8 cellular contexts compared by ENCODE assay signal in genomic region chr20:2840967-2841531, GRCh38. TPM values are rescaled to one million over a fixed set of nuclear protein-coding genes. Genes with fewer than 3 reads are reported as not detected.
DNase-seq lines count a peak whose midpoint lies in the region; ATAC-seq and TF ChIP-seq lines count a peak whose summit lies in the region.

No MANE protein-coding gene starts in this region.

- intact Hi-C loops in natural killer cell (cut with micrococcal nuclease), result loop anchor here (1.0 to 2.0 kb wide), 2 partner anchors 11 to 32 kb away; partner anchors contain the start of gene PTPRA

- H3K9me3 Mint-ChIP-seq in natural killer cell, result no peaks in the 10 kb centered on the region

- peak overlapping the region; percentile 94 for H3K4me3 Mint-ChIP-seq in natural killer cell

- CTCF ChIA-PET in HEK293 (lab: Yijun Ruan, JAX), result interaction anchor here (0.9 kb wide), 1 partner anchor 116 kb away, joined by 3 read pairs; no protein-coding TSS in a partner anchor

- TF ChIP-seq CTCF in HEK293 (tag by site-specific recombination; IDR thresholded peaks at IDR 0.05) (peak; percentile 9; the same call in 1 of the 2 replicates), natural killer cell (IDR thresholded peaks at IDR 0.05) (no peak)

- POLR2A ChIA-PET in HEK293 (lab: Yijun Ruan, JAX), result interaction anchor here (0.6 to 1.4 kb wide), 5 partner anchors 8 to 32 kb away, joined by 3 to 7 read pairs (median 3); partner anchors contain the start of genes C20orf141 and PTPRA

- 4% methylated on average over 33 of the region's 33 CpGs for WGBS in urinary bladder

- H3K4me3 ChIP-seq in HEK293 (ENCODE audit: low read depth, low read length), result peak overlapping the region; percentile 71
- peak overlapping the region; percentile 62 for H3K4me3 ChIP-seq in MG63
- H3K4me3 ChIP-seq in urinary bladder (ENCODE audit: low read depth, low read length), result peak overlapping the region; percentile 71

- peaks cover 30 to 55% of the 10 kb centered on the region in 2 donors for H3K4me1 Mint-ChIP-seq in natural killer cell

- no peaks in the 10 kb centered on the region for H3K9me3 ChIP-seq in HEK293 (ENCODE audit: control insufficient read depth, insufficient read depth, low read depth, low read length)
- H3K9me3 ChIP-seq in MG63, result no peaks in the 10 kb centered on the region

- H3K27ac Mint-ChIP-seq in natural killer cell, result peak overlapping the region; percentile 81 to 95

- H3K36me3 Mint-ChIP-seq in natural killer cell, result no peaks in the 10 kb centered on the region

- peaks cover 0 to 42% of the 10 kb centered on the region in 2 experiments; a peak in 2 of 3 replicates for H3K36me3 ChIP-seq in HEK293 (ENCODE audit: control insufficient read depth in 2 of 2, insufficient read depth in 1 of 2, low read length in 2 of 2)
- no peaks in the 10 kb centered on the region for H3K36me3 ChIP-seq in MG63
- H3K36me3 ChIP-seq in urinary bladder (ENCODE audit: insufficient read depth), result no peaks in the 10 kb centered on the region

- DNase-seq in SIG-M5 treated with dmso at 0.1 percent for 504 hours (lab: John Stamatoyannopoulos, UW; ENCODE audit: unreplicated experiment) (peak; percentile 22), SIG-M5 (lab: John Stamatoyannopoulos, UW) (no peak), MG63 (peak; percentile 59), fibroblast of peridontal ligament (ENCODE audit: extremely low read depth) (peak; percentile 53), natural killer cell (peak; percentile 37)
- peak; percentile 78 for DNase-seq in activated CD8-positive, alpha-beta memory T cell treated with anti-CD3 and anti-CD28 coated beads, Interleukin-2, amount 50 U/mL, for 48 hours

- peak; percentile 32 to 52 (median 46) for ATAC-seq in natural killer cell

- H3K4me1 ChIP-seq in HEK293 (ENCODE audit: control insufficient read depth, insufficient read depth, low read length), result peaks cover 6% of the 10 kb centered on the region; the same call in 1 of the 2 replicates
- H3K4me1 ChIP-seq in urinary bladder (ENCODE audit: insufficient read depth), result no peaks in the 10 kb centered on the region

- H3K27ac ChIP-seq in HEK293 (ENCODE audit: extremely low read depth, low read depth, low read length) (peak overlapping the region; percentile 39; the same call in 1 of the 2 replicates), urinary bladder (ENCODE audit: low read depth) (no peak overlapping the region)

- no peaks in the 10 kb centered on the region for H3K27me3 Mint-ChIP-seq in natural killer cell (ENCODE audit: low read depth in 2 of 2)

- no peaks in the 10 kb centered on the region for H3K27me3 ChIP-seq in MG63

TF ChIP-seq in HEK293, 187 proteins besides CTCF, POLR2A, EP300 and RAD21 (continues in another document):
- TF ChIP-seq ZXDB (tag by site-specific recombination; IDR thresholded peaks at IDR 0.05) (0 out of 2 replicates have a peak, but pooled peaks have one; percentile 4), PATZ1 (tag by site-specific recombination; IDR thresholded peaks at IDR 0.05) (peak; percentile 29; the same call in 1 of the 2 replicates), ZNF426 (tag by site-specific recombination; IDR thresholded peaks at IDR 0.05) (no peak), MYNN (tag by site-specific recombination; IDR thresholded peaks at IDR 0.05; ENCODE audit: borderline replicate concordance) (no peak), GLIS2 (tag by site-specific recombination; IDR thresholded peaks at IDR 0.05) (peak; percentile 96), KLF16 (tag by site-specific recombination; IDR thresholded peaks at IDR 0.05) (0 out of 2 replicates have a peak, but pooled peaks have one; percentile 33), ZNF501 (tag by site-specific recombination; IDR thresholded peaks at IDR 0.05) (no peak), YY1 (tag by site-specific recombination; IDR thresholded peaks at IDR 0.05) (no peak), SP2 (tag by site-specific recombination; IDR thresholded peaks at IDR 0.05) (peak; percentile 74), TSHZ1 (tag by site-specific recombination; IDR thresholded peaks at IDR 0.05; ENCODE audit: borderline replicate concordance) (no peak), ZNF140 (tag by site-specific recombination; IDR thresholded peaks at IDR 0.05) (no peak), IKZF3 (tag by site-specific recombination; IDR thresholded peaks at IDR 0.05) (peak; percentile 50; the same call in 1 of the 2 replicates), ZBTB8A (tag by site-specific recombination; IDR thresholded peaks at IDR 0.05) (no peak), ZFHX2 (tag by site-specific recombination; conservative IDR thresholded peaks at IDR 0.05) (0 out of 2 replicates have a peak, but pooled peaks have one; percentile 2), SP3 (tag by site-specific recombination; IDR thresholded peaks at IDR 0.05) (peak; percentile 69), SP7 (tag by site-specific recombination; IDR thresholded peaks at IDR 0.05) (no peak)
- TF ChIP-seq, protein P1, sequence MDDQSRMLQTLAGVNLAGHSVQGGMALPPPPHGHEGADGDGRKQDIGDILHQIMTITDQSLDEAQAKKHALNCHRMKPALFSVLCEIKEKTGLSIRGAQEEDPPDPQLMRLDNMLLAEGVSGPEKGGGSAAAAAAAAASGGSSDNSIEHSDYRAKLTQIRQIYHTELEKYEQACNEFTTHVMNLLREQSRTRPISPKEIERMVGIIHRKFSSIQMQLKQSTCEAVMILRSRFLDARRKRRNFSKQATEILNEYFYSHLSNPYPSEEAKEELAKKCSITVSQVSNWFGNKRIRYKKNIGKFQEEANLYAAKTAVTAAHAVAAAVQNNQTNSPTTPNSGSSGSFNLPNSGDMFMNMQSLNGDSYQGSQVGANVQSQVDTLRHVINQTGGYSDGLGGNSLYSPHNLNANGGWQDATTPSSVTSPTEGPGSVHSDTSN (CRISPR knock-in tag; IDR thresholded peaks at IDR 0.05), result no peak

RNA-seq across cellular contexts. Expression of gene VPS16, which starts 0.5 kb away (rescaled TPM):
- 18.5 and 21.2 TPM in 2 replicates for total RNA-seq in MG63 (2014; rRNA removed; shearing (Covaris generic); ENCODE audit: low replicate concordance)
- total RNA-seq in natural killer cell (100 to 1,000 TPM; 108 to 118 (median 109) TPM), urinary bladder (22.2 TPM)
- 33.2 TPM for polyA plus RNA-seq in urinary bladder

RNA-seq across cellular contexts. Expression of gene PCED1A, which starts 0.6 kb away (rescaled TPM):
- 4.7 and 7.9 TPM in 2 replicates for total RNA-seq in MG63 (2014; rRNA removed; shearing (Covaris generic); ENCODE audit: low replicate concordance)
- total RNA-seq in natural killer cell (10 to 100 TPM; 70.3 to 76.5 (median 71.1) TPM), urinary bladder (16.6 TPM)
- 29.8 TPM for polyA plus RNA-seq in urinary bladder

RNA-seq across cellular contexts. Expression of gene TMEM239, which starts 24.9 kb away (rescaled TPM):
- not detected in 2 replicates for total RNA-seq in MG63 (2014; rRNA removed; shearing (Covaris generic); ENCODE audit: low replicate concordance)
- total RNA-seq in natural killer cell (not detected), urinary bladder (not detected)
- polyA plus RNA-seq in urinary bladder, result not detected

RNA-seq across cellular contexts. Expression of gene C20orf141, which starts 26.3 kb away (rescaled TPM):
- total RNA-seq in MG63 (2014; rRNA removed; shearing (Covaris generic); ENCODE audit: low replicate concordance), result not detected in 2 replicates
- total RNA-seq in natural killer cell (not detected), urinary bladder (not detected)
- polyA plus RNA-seq in urinary bladder, result not detected

RNA-seq across cellular contexts. Expression of gene PTPRA, which starts 32.2 kb away (rescaled TPM):
- 8.8 and 13.3 TPM in 2 replicates for total RNA-seq in MG63 (2014; rRNA removed; shearing (Covaris generic); ENCODE audit: low replicate concordance)
- total RNA-seq in natural killer cell (100 to 1,000 TPM; 125 to 172 (median 141) TPM), urinary bladder (139 TPM)
- polyA plus RNA-seq in urinary bladder, result 52.6 TPM
